Comparison of ENCODE assay signal across 29 cellular contexts in the genomic region with DNA sequence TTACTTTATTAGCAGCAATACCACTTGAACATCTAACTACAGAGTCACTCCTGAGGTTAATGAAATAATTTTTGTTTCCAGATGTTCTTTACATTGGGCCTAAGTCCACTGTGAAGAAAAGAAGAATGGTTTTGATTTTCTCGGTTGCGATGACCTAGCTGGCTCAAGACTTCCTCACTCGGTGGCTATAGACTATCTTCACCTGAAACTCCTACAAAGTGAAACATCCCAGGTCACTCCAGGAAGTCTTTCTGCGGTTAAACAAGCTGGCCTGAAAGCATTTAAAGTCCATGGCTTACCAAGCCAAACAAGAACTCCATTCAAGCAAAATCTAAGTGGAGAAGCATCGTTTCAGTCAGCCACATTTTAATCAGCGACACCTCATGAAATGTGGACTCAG. TPM values are rescaled to one million over a fixed set of nuclear protein-coding genes. Genes with fewer than 3 reads are reported as not detected.
"Had no signal": no experiment of that assay in that cellular context is flagged by ENCODE, and none has a peak within 500 bp of the region (broad histone marks: within the 10 kb centered on the region; RNA-seq: fewer than 3 reads in every experiment).

No MANE protein-coding gene starts in this region.

- H3K9me3 Mint-ChIP-seq: activated CD4-positive, alpha-beta memory T cell treated with anti-CD3 and anti-CD28 coated beads, Interleukin-2, amount 10 ng/mL, durations not matched to agents 7 days and 5 days; activated CD4-positive, alpha-beta T cell treated with anti-CD3 and anti-CD28 coated beads, Interleukin-2, amount 10 ng/mL, durations not matched to agents 7 days and 5 days; activated naive CD4-positive, alpha-beta T cell treated with anti-CD3 and anti-CD28 coated beads, Interleukin-2, amount 50 U/mL, for 72 hours; mesothelial cell of epicardium; stimulated activated effector memory CD8-positive, alpha-beta T cell treated with anti-CD3 and anti-CD28 coated beads, Interleukin-12 subunit alpha, Interleukin-12 subunit beta, amount 100 ng/mL, for 72 hours had no signal

- H3K27ac ChIP-seq: cardiac muscle cell, colonic mucosa, gastroesophageal sphincter, hepatocyte, parathyroid adenoma, psoas muscle, sigmoid colon, upper lobe of right lung, WERI-Rb-1 had no signal

- H3K9ac ChIP-seq: parathyroid adenoma had no signal

- H3K79me2 ChIP-seq: hepatocyte, parathyroid adenoma had no signal

- H3K9me3 ChIP-seq: colonic mucosa, gastroesophageal sphincter, psoas muscle, sigmoid colon, upper lobe of right lung had no signal

- H3K27me3 Mint-ChIP-seq: activated CD4-positive, alpha-beta memory T cell treated with anti-CD3 and anti-CD28 coated beads, Interleukin-2, amount 10 ng/mL, durations not matched to agents 7 days and 5 days; activated CD4-positive, alpha-beta T cell treated with anti-CD3 and anti-CD28 coated beads, Interleukin-2, amount 10 ng/mL, durations not matched to agents 7 days and 5 days had no signal

- H3K4me3 ChIP-seq: cardiac muscle cell, colonic mucosa, gastroesophageal sphincter, hepatocyte, psoas muscle, sigmoid colon, upper lobe of right lung had no signal

- DNase-seq: activated CD4-positive, alpha-beta memory T cell treated with anti-CD3 and anti-CD28 coated beads, Interleukin-2, amount 10 ng/mL, durations not matched to agents 7 days and 5 days; activated CD4-positive, alpha-beta T cell treated with anti-CD3 and anti-CD28 coated beads, Interleukin-2, amount 10 ng/mL, durations not matched to agents 7 days and 5 days; activated naive CD4-positive, alpha-beta T cell; activated T-cell treated with anti-CD3 and anti-CD28 coated beads, Interleukin-2, amount 50 U/mL, for 48 hours; cerebellar nuclear complex; colonic mucosa; effector CD8-positive, alpha-beta T cell; islet precursor cell; left ventricle myocardium superior; naive thymus-derived CD4-positive, alpha-beta T cell; psoas muscle; sigmoid colon; small intestine; stimulated activated CD4-positive, alpha-beta T cell treated with anti-CD3 and anti-CD28 coated beads, Interleukin-4, amount 100 ng/mL, for 24 hours; substantia nigra; T-helper 9 cell; upper lobe of right lung; WERI-Rb-1 had no signal

- H3K4me2 ChIP-seq: hepatocyte had no signal

- H3K36me3 ChIP-seq: cardiac muscle cell, colonic mucosa, gastroesophageal sphincter, sigmoid colon, upper lobe of right lung, WERI-Rb-1 had no signal

- H2AFZ ChIP-seq: hepatocyte, parathyroid adenoma had no signal

- H3K27me3 ChIP-seq: cardiac muscle cell, colonic mucosa, gastroesophageal sphincter, hepatocyte, sigmoid colon, upper lobe of right lung had no signal

- FAIRE-seq: small intestine, TTC549 had no signal

- ATAC-seq: activated CD4-positive, CD25-positive, alpha-beta regulatory T cell treated with anti-CD3 and anti-CD28 coated beads, Interleukin-2, amount 50 U/mL, for 24 hours; activated naive CD4-positive, alpha-beta T cell treated with anti-CD3 and anti-CD28 coated beads, Interleukin-2, amount 50 U/mL, for 72 hours; gastroesophageal sphincter; left ventricle myocardium superior; naive thymus-derived CD4-positive, alpha-beta T cell; psoas muscle; stimulated activated effector memory CD8-positive, alpha-beta T cell treated with anti-CD3 and anti-CD28 coated beads, Interleukin-12 subunit alpha, Interleukin-12 subunit beta, amount 100 ng/mL, for 72 hours; upper lobe of right lung had no signal

- H3K4me1 ChIP-seq: colonic mucosa, gastroesophageal sphincter, parathyroid adenoma, psoas muscle, upper lobe of right lung had no signal

- H3K27ac Mint-ChIP-seq: activated CD4-positive, alpha-beta memory T cell treated with anti-CD3 and anti-CD28 coated beads, Interleukin-2, amount 10 ng/mL, durations not matched to agents 7 days and 5 days; activated CD4-positive, alpha-beta T cell treated with anti-CD3 and anti-CD28 coated beads, Interleukin-2, amount 10 ng/mL, durations not matched to agents 7 days and 5 days; activated naive CD4-positive, alpha-beta T cell treated with anti-CD3 and anti-CD28 coated beads, Interleukin-2, amount 50 U/mL, for 72 hours; naive thymus-derived CD4-positive, alpha-beta T cell; stimulated activated effector memory CD8-positive, alpha-beta T cell treated with anti-CD3 and anti-CD28 coated beads, Interleukin-12 subunit alpha, Interleukin-12 subunit beta, amount 100 ng/mL, for 72 hours; stimulated activated naive CD8-positive, alpha-beta T cell treated with anti-CD3 and anti-CD28 coated beads, Interleukin-15, Interleukin-2, amounts not matched to agents 100 ng/mL and 50 ng/mL, for 24 hours had no signal

- H3K4me3 Mint-ChIP-seq: activated CD4-positive, alpha-beta memory T cell treated with anti-CD3 and anti-CD28 coated beads, Interleukin-2, amount 10 ng/mL, durations not matched to agents 7 days and 5 days; activated CD4-positive, alpha-beta T cell treated with anti-CD3 and anti-CD28 coated beads, Interleukin-2, amount 10 ng/mL, durations not matched to agents 7 days and 5 days; mesothelial cell of epicardium; naive thymus-derived CD4-positive, alpha-beta T cell; stimulated activated effector memory CD8-positive, alpha-beta T cell treated with anti-CD3 and anti-CD28 coated beads, Interleukin-12 subunit alpha, Interleukin-12 subunit beta, amount 100 ng/mL, for 72 hours; stimulated activated naive CD8-positive, alpha-beta T cell treated with anti-CD3 and anti-CD28 coated beads, Interleukin-15, Interleukin-2, amounts not matched to agents 100 ng/mL and 50 ng/mL, for 24 hours had no signal

- H3K4me1 Mint-ChIP-seq: activated CD4-positive, alpha-beta memory T cell treated with anti-CD3 and anti-CD28 coated beads, Interleukin-2, amount 10 ng/mL, durations not matched to agents 7 days and 5 days; activated CD4-positive, alpha-beta T cell treated with anti-CD3 and anti-CD28 coated beads, Interleukin-2, amount 10 ng/mL, durations not matched to agents 7 days and 5 days; naive thymus-derived CD4-positive, alpha-beta T cell; stimulated activated effector memory CD8-positive, alpha-beta T cell treated with anti-CD3 and anti-CD28 coated beads, Interleukin-12 subunit alpha, Interleukin-12 subunit beta, amount 100 ng/mL, for 72 hours had no signal

- H3K36me3 Mint-ChIP-seq: activated naive CD4-positive, alpha-beta T cell treated with anti-CD3 and anti-CD28 coated beads, Interleukin-2, amount 50 U/mL, for 72 hours; mesothelial cell of epicardium; naive thymus-derived CD4-positive, alpha-beta T cell; stimulated activated effector memory CD8-positive, alpha-beta T cell treated with anti-CD3 and anti-CD28 coated beads, Interleukin-12 subunit alpha, Interleukin-12 subunit beta, amount 100 ng/mL, for 72 hours had no signal

RNA-seq across cellular contexts. Expression of a gene that starts 13.7 kb away (rescaled TPM):
- total RNA-seq: activated CD4-positive, alpha-beta memory T cell treated with anti-CD3 and anti-CD28 coated beads, Interleukin-2, amount 10 ng/mL, durations not matched to agents 7 days and 5 days; activated CD4-positive, alpha-beta T cell treated with anti-CD3 and anti-CD28 coated beads, Interleukin-2, amount 10 ng/mL, durations not matched to agents 7 days and 5 days; activated naive CD4-positive, alpha-beta T cell treated with anti-CD3 and anti-CD28 coated beads, Interleukin-2, amount 50 U/mL, for 72 hours; T-helper 1 cell treated with Interleukin-12 subunit alpha and Interleukin-12 subunit beta and Interleukin-4 antibody, amounts not matched to agents 30 ng/mL and 1 ng/mL, for 36 hours had no signal
- polyA plus RNA-seq: naive thymus-derived CD4-positive, alpha-beta T cell had no signal
